ENCODE assay signal across 13 cellular contexts in the genomic region with DNA sequence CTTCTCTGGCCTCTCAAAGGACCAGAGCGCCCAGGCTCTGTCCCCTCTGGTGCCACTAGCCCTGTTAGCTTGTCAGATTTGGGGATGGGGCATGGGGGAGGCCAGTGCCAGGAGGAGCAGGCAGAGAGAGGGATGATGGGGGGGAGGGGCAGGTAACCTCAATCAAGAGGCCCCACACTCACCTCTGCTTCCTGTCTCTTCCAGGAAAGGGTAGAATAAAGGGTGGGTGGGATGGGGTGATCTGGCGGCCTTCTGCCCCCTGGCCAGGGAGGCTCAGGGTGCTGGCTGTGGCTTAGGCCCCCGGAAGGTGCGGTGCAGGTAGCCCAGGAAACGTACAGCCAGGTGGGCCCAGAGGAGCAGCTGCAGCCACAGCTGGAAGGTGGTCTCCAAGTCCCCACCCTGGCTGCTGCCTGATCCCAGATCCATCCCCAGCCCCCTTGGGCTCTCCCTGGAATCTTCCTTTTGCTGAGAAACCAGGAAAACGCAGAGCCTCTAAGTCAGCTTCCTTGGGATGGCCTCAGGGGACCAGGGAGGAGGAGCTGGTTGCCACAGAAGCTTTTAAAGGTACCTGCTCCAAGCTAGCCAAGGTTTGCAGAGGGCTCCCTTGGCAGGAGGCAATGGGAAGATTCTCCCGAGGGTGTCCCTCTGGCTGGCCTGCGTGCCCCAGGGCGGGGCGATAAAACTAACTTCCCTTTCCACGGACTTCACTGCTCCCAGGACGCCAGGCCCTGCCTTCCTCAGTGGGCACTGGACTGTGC. TPM values are rescaled to one million over a fixed set of nuclear protein-coding genes. Genes with fewer than 3 reads are reported as not detected.
A peak's percentile ranks its signal among the peaks of the same experiment; 100 is the strongest.
DNase-seq lines count a peak whose midpoint lies in the region; TF ChIP-seq lines count a peak whose summit lies in the region.
"Had no signal": no experiment of that assay in that cellular context is flagged by ENCODE, and none has a peak within 500 bp of the region (broad histone marks: within the 10 kb centered on the region; RNA-seq: fewer than 3 reads in every experiment).

No MANE protein-coding gene starts in this region.

- DNase-seq in coronary artery (ENCODE audit: low spot score), result no peak
- DNase-seq in mesendoderm, result no peak
- peak; percentile 48 for DNase-seq in testis
- no peak for DNase-seq in NCI-H446 treated with DMSO at 0.1 percent for 48 hours (lab: John Stamatoyannopoulos, UW)
- no peak for DNase-seq in stimulated activated CD8-positive, alpha-beta memory T cell treated with anti-CD3 and anti-CD28 coated beads, Interleukin-4, amount 100 ng/mL, for 48 hours
- DNase-seq in Ammon's horn (ENCODE audit: low spot score), result no peak
- DNase-seq in progenitor cell of endocrine pancreas (ENCODE audit: low spot score, unreplicated experiment), result no peak
- DNase-seq: activated T-cell treated with anti-CD3 and anti-CD28 coated beads, Interleukin-2, amount 50 U/mL, for 4 hours; cortex of kidney; NCI-H748 treated with DMSO at 0.1 percent for 48 hours; T-helper 9 cell had no signal

- H3K9me3 ChIP-seq in HUES64 (ENCODE audit: insufficient read depth, low read depth, low read length) (no peaks in the 10 kb centered on the region), testis (no peaks in the 10 kb centered on the region)

- peaks cover 1% of the 10 kb centered on the region for H3K36me3 Mint-ChIP-seq in progenitor cell of endocrine pancreas (ENCODE audit: insufficient read depth)

- H2BK5ac ChIP-seq in mesendoderm (ENCODE audit: low read length), result peak overlapping the region; percentile 23

- peaks cover 4% of the 10 kb centered on the region for H3K79me1 ChIP-seq in mesendoderm (ENCODE audit: low read length)

- H4K8ac ChIP-seq in mesendoderm (ENCODE audit: low read depth, low read length), result no peak overlapping the region

- H3K27me3 ChIP-seq in HUES64 (ENCODE audit: insufficient read depth, low read length) (no peaks in the 10 kb centered on the region), mesendoderm (ENCODE audit: insufficient read depth, low read length, poor library complexity) (no peaks in the 10 kb centered on the region), testis (no peaks in the 10 kb centered on the region)

- H3K4me2 ChIP-seq in mesendoderm (ENCODE audit: low read length), result no peak overlapping the region

- peak overlapping the region; percentile 53 for H3K27ac ChIP-seq in HUES64 (ENCODE audit: low read depth, low read length)
- H3K27ac ChIP-seq in coronary artery, result peak overlapping the region; percentile 79 to 100
- no peak overlapping the region for H3K27ac ChIP-seq in mesendoderm (ENCODE audit: low read depth, low read length)
- H3K27ac ChIP-seq in testis, result peak overlapping the region; percentile 89 to 90

- H3K9me3 Mint-ChIP-seq in progenitor cell of endocrine pancreas (ENCODE audit: low read depth), result no peaks in the 10 kb centered on the region
- H3K9me3 Mint-ChIP-seq: activated T-cell treated with anti-CD3 and anti-CD28 coated beads, Interleukin-2, amount 50 U/mL, for 4 hours had no signal

- H3K4ac ChIP-seq in mesendoderm (ENCODE audit: low read depth, low read length), result no peak overlapping the region

- H4K5ac ChIP-seq in mesendoderm (ENCODE audit: low read length), result no peak overlapping the region

- no peaks in the 10 kb centered on the region for H3K79me2 ChIP-seq in mesendoderm (ENCODE audit: control insufficient read depth, insufficient read depth, low read length)

- peak overlapping the region; percentile 58 for H3K56ac ChIP-seq in mesendoderm (ENCODE audit: low read length)

- no peak overlapping the region for H3K4me3 Mint-ChIP-seq in progenitor cell of endocrine pancreas (ENCODE audit: low read depth)
- H3K4me3 Mint-ChIP-seq: activated T-cell treated with anti-CD3 and anti-CD28 coated beads, Interleukin-2, amount 50 U/mL, for 4 hours had no signal

- no peak overlapping the region for H3K4me3 ChIP-seq in HUES64 (ENCODE audit: low read length)
- H3K4me3 ChIP-seq in coronary artery, result peak overlapping the region; percentile 65
- no peak overlapping the region for H3K4me3 ChIP-seq in mesendoderm (ENCODE audit: low read length)
- peak overlapping the region; percentile 7 to 36 for H3K4me3 ChIP-seq in testis

- H3K36me3 ChIP-seq in HUES64 (ENCODE audit: insufficient read depth, low read length) (no peaks in the 10 kb centered on the region), mesendoderm (ENCODE audit: control insufficient read depth, insufficient read depth, low read length) (no peaks in the 10 kb centered on the region), testis (ENCODE audit: low read depth, missing control alignments) (no peaks in the 10 kb centered on the region)

- no peak for TF ChIP-seq POLR2A in testis (IDR thresholded peaks at IDR 0.05)

- WGBS in HUES64, result 73% methylated on average over 12 of the region's 12 CpGs
- no CpG with 5 or more reads among the region's 12 CpGs for WGBS in mesendoderm (ENCODE audit: extremely low coverage, insufficient coverage, low lambda C conversion rate)
- 17 to 25% methylated on average over 6 to 12 of the region's 12 CpGs for WGBS in testis, 2 donors

- H3K27ac Mint-ChIP-seq in progenitor cell of endocrine pancreas, result no peak overlapping the region

- H2BK15ac ChIP-seq in mesendoderm (replicated peaks; ENCODE audit: low read depth), result no peak overlapping the region

- H3K9ac ChIP-seq in HUES64 (ENCODE audit: low read depth, low read length) (no peak overlapping the region), mesendoderm (ENCODE audit: low read length) (peak overlapping the region; percentile 24)

- H3K4me1 ChIP-seq in HUES64 (ENCODE audit: insufficient read depth, low read length), result peaks cover 23% of the 10 kb centered on the region
- H3K4me1 ChIP-seq in mesendoderm (ENCODE audit: control insufficient read depth, low read depth, low read length), result peaks cover 9% of the 10 kb centered on the region
- peaks cover 71% of the 10 kb centered on the region for H3K4me1 ChIP-seq in testis

- intact Hi-C loops in testis (cut with DNase I; ENCODE audit: low total_unique reads), result no loop called here

- no peaks in the 10 kb centered on the region for H3K27me3 Mint-ChIP-seq in progenitor cell of endocrine pancreas

- H3K4me1 Mint-ChIP-seq in progenitor cell of endocrine pancreas (ENCODE audit: low read depth), result peaks cover 11% of the 10 kb centered on the region

- TF ChIP-seq CTCF in coronary artery (IDR thresholded peaks at IDR 0.05), result no peak
- TF ChIP-seq CTCF in testis (IDR thresholded peaks at IDR 0.05), result no peak
- no peak for TF ChIP-seq CTCF in progenitor cell of endocrine pancreas (IDR thresholded peaks at IDR 0.05; ENCODE audit: unreplicated experiment)

- no peak overlapping the region for H3K18ac ChIP-seq in mesendoderm (ENCODE audit: low read length)

- no peak overlapping the region for H2BK120ac ChIP-seq in mesendoderm (ENCODE audit: low read depth, low read length)

- H2AK5ac ChIP-seq in mesendoderm (ENCODE audit: low read length), result no peak overlapping the region

- no peak overlapping the region for H3K23ac ChIP-seq in mesendoderm (ENCODE audit: low read length)

RNA-seq across cellular contexts. Expression of gene PRKACA, which starts 5.3 kb away (rescaled TPM):
- 34.4 TPM for polyA plus RNA-seq in HUES64 (2013, experiment 1 of 2)
- polyA plus RNA-seq in HUES64 (2013, experiment 2 of 2), result 43.0 TPM
- 38.0 TPM for polyA plus RNA-seq in mesendoderm (2013, experiment 1 of 2)
- 37.6 TPM for polyA plus RNA-seq in mesendoderm (2013, experiment 2 of 2)
- 100 to 1,000 TPM; 114 to 116 TPM for total RNA-seq in testis
- polyA plus RNA-seq in testis (ENCODE audit: insufficient read depth, low read depth, low replicate concordance), result 203 TPM
- 87.4 and 92.1 TPM in 2 replicates for total RNA-seq in progenitor cell of endocrine pancreas

RNA-seq across cellular contexts. Expression of gene SAMD1, which starts 21.7 kb away (rescaled TPM):
- polyA plus RNA-seq in HUES64 (2013, experiment 1 of 2), result 51.0 TPM
- 57.8 TPM for polyA plus RNA-seq in HUES64 (2013, experiment 2 of 2)
- polyA plus RNA-seq in mesendoderm (2013, experiment 1 of 2), result 50.8 TPM
- 57.8 TPM for polyA plus RNA-seq in mesendoderm (2013, experiment 2 of 2)
- 10 to 100 TPM; 50.6 to 72.9 TPM for total RNA-seq in testis
- polyA plus RNA-seq in testis (ENCODE audit: insufficient read depth, low read depth, low replicate concordance), result 34.0 TPM
- total RNA-seq in progenitor cell of endocrine pancreas, result 64.7 and 72.4 TPM in 2 replicates

RNA-seq across cellular contexts. Expression of gene ASF1B, which starts 24.2 kb away (rescaled TPM):
- 33.9 TPM for polyA plus RNA-seq in HUES64 (2013, experiment 1 of 2)
- 33.5 TPM for polyA plus RNA-seq in HUES64 (2013, experiment 2 of 2)
- polyA plus RNA-seq in mesendoderm (2013, experiment 1 of 2), result 18.8 TPM
- 18.1 TPM for polyA plus RNA-seq in mesendoderm (2013, experiment 2 of 2)
- 10 to 100 TPM; 31.5 to 52.7 TPM for total RNA-seq in testis
- polyA plus RNA-seq in testis (ENCODE audit: insufficient read depth, low read depth, low replicate concordance), result 55.2 TPM
- 18.4 TPM in 2 replicates for total RNA-seq in progenitor cell of endocrine pancreas

RNA-seq across cellular contexts. Expression of gene C19orf67, which starts 26.6 kb away (rescaled TPM):
- polyA plus RNA-seq in HUES64 (2013, experiment 1 of 2), result not detected
- polyA plus RNA-seq in HUES64 (2013, experiment 2 of 2), result not detected
- not detected for polyA plus RNA-seq in mesendoderm (2013, experiment 1 of 2)
- polyA plus RNA-seq in mesendoderm (2013, experiment 2 of 2), result 0.10 TPM
- total RNA-seq in testis, result 10 to 100 TPM in 1 of 2 donors, 1 to 10 TPM in 1; 5.0 to 12.7 TPM
- 12.6 TPM for polyA plus RNA-seq in testis (ENCODE audit: insufficient read depth, low read depth, low replicate concordance)
- 0.43 TPM in 1 of 2 replicates, not detected in the other for total RNA-seq in progenitor cell of endocrine pancreas
- total RNA-seq: omental fat pad had no signal

RNA-seq across cellular contexts. Expression of gene MISP3, which starts 39.6 kb away (rescaled TPM):
- polyA plus RNA-seq in HUES64 (2013, experiment 1 of 2), result 0.55 TPM
- polyA plus RNA-seq in HUES64 (2013, experiment 2 of 2), result 0.70 TPM
- 0.08 TPM for polyA plus RNA-seq in mesendoderm (2013, experiment 1 of 2)
- 0.10 TPM for polyA plus RNA-seq in mesendoderm (2013, experiment 2 of 2)
- 1 to 10 TPM; 4.2 to 7.2 TPM for total RNA-seq in testis
- polyA plus RNA-seq in testis (ENCODE audit: insufficient read depth, low read depth, low replicate concordance), result 0.76 TPM
- total RNA-seq in progenitor cell of endocrine pancreas, result 3.0 and 3.5 TPM in 2 replicates

Comparison
In these comparisons a context has a peak if more than half of its experiments do, and no peak if none do; other contexts are left out.
1. H3K4me3 ChIP-seq: peak in coronary artery (single experiment) and testis (2 of 2); none in HUES64 (single experiment) and mesendoderm (single experiment).